20 cellular contexts compared by ENCODE assay signal in genomic region chr7:138208864-138209263, GRCh38.
DNase-seq lines count a peak whose midpoint lies in the region; ATAC-seq and TF ChIP-seq lines count a peak whose summit lies in the region.
"Had no signal": no experiment of that assay in that cellular context is flagged by ENCODE, and none has a peak within 500 bp of the region (broad histone marks: within the 10 kb centered on the region; RNA-seq: fewer than 3 reads in every experiment).

No MANE protein-coding gene starts in this region.

- H3K79me2 ChIP-seq in H9 (ENCODE audit: insufficient read depth, low read length) (no peaks in the 10 kb centered on the region), neural progenitor cell (ENCODE audit: low read depth) (peaks cover 12% of the 10 kb centered on the region)

- H2BK20ac ChIP-seq in H9 (ENCODE audit: low read depth, low read length, poor library complexity, severe bottlenecking): no peak overlapping the region

- H2BK5ac ChIP-seq in H9 (ENCODE audit: insufficient read length, low read length): no peak overlapping the region

- no peak overlapping the region for H3T11ph ChIP-seq in H9 (ENCODE audit: low read length)

- H3K4me1 Mint-ChIP-seq in H9 (peaks cover 63 to 66% of the 10 kb centered on the region in 2 experiments), WTC11 (peaks cover 67% of the 10 kb centered on the region), neural progenitor cell (peaks cover 48% of the 10 kb centered on the region)

- H3K4me2 ChIP-seq in H9 (ENCODE audit: insufficient read depth, insufficient read length, low read length) (no peak overlapping the region), neural progenitor cell (peak overlapping the region; percentile 56)
- H3K4me2 ChIP-seq: A549, BLaER1, KMS-11 had no signal

- H3K27me3 ChIP-seq in H9 (ENCODE audit: insufficient read depth, low read length) (no peaks in the 10 kb centered on the region; the same call in 1 of the 2 replicates), iPS DF 6.9 (ENCODE audit: control insufficient read depth, insufficient read depth, low read length) (no peaks in the 10 kb centered on the region), neural progenitor cell (no peaks in the 10 kb centered on the region), right cardiac atrium (ENCODE audit: control insufficient read depth, insufficient read depth) (no peaks in the 10 kb centered on the region)
- H3K27me3 ChIP-seq: BLaER1, SJSA1 had no signal

- no peak overlapping the region for H4K91ac ChIP-seq in H9 (ENCODE audit: insufficient read length, low read depth, low read length)

- H3K9me3 Mint-ChIP-seq in H9 (peaks cover 10 to 16% of the 10 kb centered on the region in 2 experiments), WTC11 (peaks cover 28% of the 10 kb centered on the region), neural progenitor cell (peaks cover 15% of the 10 kb centered on the region)
- H3K9me3 Mint-ChIP-seq: CD4-positive, alpha-beta memory T cell had no signal

- H3K4me3 ChIP-seq in iPS DF 6.9 (ENCODE audit: low read length) (no peak overlapping the region), neural progenitor cell (no peak overlapping the region), right cardiac atrium (ENCODE audit: low read length) (no peak overlapping the region)
- H3K4me3 ChIP-seq: A549, BLaER1, SJSA1 had no signal

- TF ChIP-seq CTCF in H9 (conservative IDR thresholded peaks at IDR 0.05): no peak
- no peak for TF ChIP-seq CTCF in WTC11 (IDR thresholded peaks at IDR 0.05)
- TF ChIP-seq CTCF in neural progenitor cell (IDR thresholded peaks at IDR 0.05): no peak

- no peaks in the 10 kb centered on the region for H3K27me3 Mint-ChIP-seq in H9 (ENCODE audit: low read depth)
- peaks cover 12% of the 10 kb centered on the region for H3K27me3 Mint-ChIP-seq in WTC11 (ENCODE audit: low read depth)
- H3K27me3 Mint-ChIP-seq in neural progenitor cell (ENCODE audit: insufficient read depth, low read depth): no peaks in the 10 kb centered on the region

- no peaks in the 10 kb centered on the region for H3K79me1 ChIP-seq in H9 (ENCODE audit: insufficient read depth, low read depth, low read length, poor library complexity, severe bottlenecking)

- peaks cover 5% of the 10 kb centered on the region; the same call in 1 of the 2 replicates for H3K4me1 ChIP-seq in H9 (ENCODE audit: insufficient read depth, low read length)
- peaks cover 6% of the 10 kb centered on the region; the same call in 1 of the 2 replicates for H3K4me1 ChIP-seq in iPS DF 6.9 (ENCODE audit: control insufficient read depth, insufficient read depth, low read length)
- peaks cover 59% of the 10 kb centered on the region for H3K4me1 ChIP-seq in neural progenitor cell
- H3K4me1 ChIP-seq in right cardiac atrium (ENCODE audit: control insufficient read depth, insufficient read depth, low read length): no peaks in the 10 kb centered on the region
- H3K4me1 ChIP-seq: A549, BLaER1, SJSA1 had no signal

- H3K4me3 Mint-ChIP-seq in H9 (no peak overlapping the region), WTC11 (no peak overlapping the region), neural progenitor cell (no peak overlapping the region)
- H3K4me3 Mint-ChIP-seq: CD4-positive, alpha-beta memory T cell had no signal

- no peak for ATAC-seq in WTC11
- no peak for ATAC-seq in right cardiac atrium
- ATAC-seq in GM21825 (IDR thresholded peaks at IDR 0.05; ENCODE audit: unreplicated experiment): no peak
- ATAC-seq: A549 had no signal

- POLR2A ChIA-PET in WTC11 (lab: Charles Lee): no interaction called here

- H3K9me3 ChIP-seq in H9 (ENCODE audit: control insufficient read depth, low read depth, low read length): no peaks in the 10 kb centered on the region
- H3K9me3 ChIP-seq in iPS DF 6.9 (ENCODE audit: control insufficient read depth, insufficient read depth, low read length): no peaks in the 10 kb centered on the region
- no peaks in the 10 kb centered on the region for H3K9me3 ChIP-seq in neural progenitor cell (ENCODE audit: low read depth)
- no peaks in the 10 kb centered on the region for H3K9me3 ChIP-seq in right cardiac atrium (ENCODE audit: control insufficient read depth, low read length)
- H3K9me3 ChIP-seq: A549, SJSA1 had no signal

- no peak overlapping the region for H2BK12ac ChIP-seq in H9 (ENCODE audit: insufficient read length, low read depth, low read length)

- WGBS in H9 (ENCODE audit: extremely low coverage, insufficient read length, low lambda C conversion rate): no CpG with 5 or more reads among the region's 2 CpGs
- WGBS in iPS DF 6.9 (ENCODE audit: insufficient coverage, insufficient read length): no CpG with 5 or more reads among the region's 2 CpGs
- WGBS in right cardiac atrium: 91% methylated on average over 2 of the region's 2 CpGs

- no peak overlapping the region for H4K5ac ChIP-seq in H9 (ENCODE audit: insufficient read length, low read depth, low read length)

- H3K36me3 Mint-ChIP-seq in H9 (ENCODE audit: insufficient read depth in 1 of 3, low read depth in 3 of 3): peaks cover 0 to 31% (median 17%) of the 10 kb centered on the region in 3 experiments; a peak in 5 of 7 replicates
- peaks cover 28% of the 10 kb centered on the region for H3K36me3 Mint-ChIP-seq in WTC11
- peaks cover 5% of the 10 kb centered on the region for H3K36me3 Mint-ChIP-seq in neural progenitor cell
- H3K36me3 Mint-ChIP-seq: CD4-positive, alpha-beta memory T cell had no signal

- H4K20me1 ChIP-seq in H9 (ENCODE audit: control insufficient read depth, insufficient read depth, insufficient read length) (no peaks in the 10 kb centered on the region), neural progenitor cell (ENCODE audit: low read depth) (no peaks in the 10 kb centered on the region)
- H4K20me1 ChIP-seq: BLaER1 had no signal

- H3K9ac ChIP-seq in H9 (ENCODE audit: extremely low read depth, insufficient read length, low read length): no peak overlapping the region
- no peak overlapping the region for H3K9ac ChIP-seq in neural progenitor cell
- H3K9ac ChIP-seq: BLaER1, KMS-11 had no signal

- CTCF ChIA-PET in WTC11 (lab: Charles Lee): interaction anchor here (1.4 to 1.6 kb wide), 2 partner anchors 47 to 239 kb away, joined by 3 to 10 read pairs; no protein-coding TSS in a partner anchor

- no peaks in the 10 kb centered on the region for H3K23me2 ChIP-seq in H9 (ENCODE audit: insufficient read length, low read depth, low read length, poor library complexity, severe bottlenecking)

- H3F3A ChIP-seq in neural progenitor cell (ENCODE audit: low read depth): peaks cover 69% of the 10 kb centered on the region

- peak overlapping the region; percentile 4; the same call in 1 of the 2 replicates for H3K14ac ChIP-seq in H9 (ENCODE audit: insufficient read depth, low read length)

- H2BK120ac ChIP-seq in H9 (ENCODE audit: low read depth, low read length, poor library complexity, severe bottlenecking): no peak overlapping the region

- H3K56ac ChIP-seq in H9 (ENCODE audit: insufficient read length, low read depth, low read length): no peak overlapping the region

- no peak overlapping the region for H2AK5ac ChIP-seq in H9 (ENCODE audit: insufficient read length, low read length)

- H3K27ac Mint-ChIP-seq in H9: peak overlapping the region; percentile 95 to 100 (median 98)
- H3K27ac Mint-ChIP-seq in WTC11: peak overlapping the region; percentile 98
- H3K27ac Mint-ChIP-seq in neural progenitor cell: peak overlapping the region; percentile 90

- no peak overlapping the region for H3K23ac ChIP-seq in H9 (ENCODE audit: insufficient read length, low read depth, low read length)

- H2BK15ac ChIP-seq in H9 (ENCODE audit: low read depth, low read length): no peak overlapping the region

- H2AFZ ChIP-seq in H9 (ENCODE audit: low read length) (no peak overlapping the region), neural progenitor cell (replicated peaks) (no peak overlapping the region)

- H3K18ac ChIP-seq in H9 (ENCODE audit: insufficient read length, low read depth, low read length): peak overlapping the region; percentile 20

- peak overlapping the region; percentile 79 for H3K27ac ChIP-seq in H9 (ENCODE audit: insufficient read length, low read depth, low read length)
- peak overlapping the region; percentile 81 for H3K27ac ChIP-seq in iPS DF 6.9 (ENCODE audit: low read length)
- peak overlapping the region; percentile 99 for H3K27ac ChIP-seq in neural progenitor cell
- H3K27ac ChIP-seq in right cardiac atrium (ENCODE audit: low read length): no peak overlapping the region
- H3K27ac ChIP-seq: A549, BLaER1, KMS-11, SJSA1 had no signal

- H3K36me3 ChIP-seq in iPS DF 6.9 (ENCODE audit: control insufficient read depth, insufficient read depth, low read length) (no peaks in the 10 kb centered on the region), neural progenitor cell (peaks cover 9% of the 10 kb centered on the region)
- H3K36me3 ChIP-seq: BLaER1, SJSA1 had no signal

- intact Hi-C loops in right cardiac atrium (cut with DNase I): no loop called here

- DNase-seq in H9: no peak
- no peak for DNase-seq in WTC11 (ENCODE audit: low spot score)
- DNase-seq in iPS DF 6.9 (ENCODE audit: low read depth, low spot score): no peak
- no peak for DNase-seq in neural progenitor cell (ENCODE audit: low spot score)
- no peak for DNase-seq in right cardiac atrium
- no peak for DNase-seq in NCI-H345 (lab: John Stamatoyannopoulos, UW)
- DNase-seq in central memory CD4-positive, alpha-beta T cell: no peak
- DNase-seq: CD4-positive, alpha-beta memory T cell; DMS153; EL; GOT3; NCI-H1417 treated with DMSO at 0.1 percent for 48 hours; NCI-H187 treated with DMSO at 0.1 percent for 48 hours; NCI-H2227 treated with DMSO at 0.1 percent for 48 hours; NCI-H524 treated with DMSO at 0.1 percent for 48 hours had no signal

- H3K4ac ChIP-seq in H9 (ENCODE audit: low read depth, low read length): no peak overlapping the region

- no peak overlapping the region for H4K8ac ChIP-seq in H9 (replicated peaks; ENCODE audit: insufficient read length, low read depth, low read length)

TF ChIP-seq in WTC11, 78 proteins besides CTCF, POLR2A, EP300 and RAD21 (continues in another document):
- 0 out of 2 replicates have a peak, but pooled peaks have one; percentile 58 for TF ChIP-seq PRRX2 (CRISPR knock-in tag; IDR thresholded peaks at IDR 0.05)
